ENCODE assay signal across 1 cellular context in the genomic region with DNA sequence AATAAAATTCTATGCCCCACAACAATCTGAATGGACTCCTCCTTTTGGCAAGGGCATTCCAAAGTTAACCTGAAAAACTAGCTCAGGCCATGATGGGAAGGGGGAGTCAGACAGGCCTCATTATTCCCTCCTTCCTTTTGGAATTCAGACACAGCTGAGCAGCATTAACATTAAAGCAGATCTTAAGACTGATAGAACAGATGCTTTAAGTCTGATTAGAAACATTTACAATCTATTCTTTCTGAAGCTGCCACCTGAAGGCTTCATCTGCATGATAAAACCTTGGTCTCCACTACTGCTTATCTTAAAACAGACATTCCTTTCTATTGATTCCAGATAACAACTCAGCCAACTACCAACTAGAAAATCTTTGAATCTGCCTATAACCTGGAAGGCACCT.
A peak's percentile ranks its signal among the peaks of the same experiment; 100 is the strongest.
TF ChIP-seq lines count a peak whose summit lies in the region.

No MANE protein-coding gene starts in this region.

TF ChIP-seq in K562, 482 proteins besides CTCF, POLR2A, EP300 and RAD21 (continued from another document):
- TF ChIP-seq, protein P1, sequence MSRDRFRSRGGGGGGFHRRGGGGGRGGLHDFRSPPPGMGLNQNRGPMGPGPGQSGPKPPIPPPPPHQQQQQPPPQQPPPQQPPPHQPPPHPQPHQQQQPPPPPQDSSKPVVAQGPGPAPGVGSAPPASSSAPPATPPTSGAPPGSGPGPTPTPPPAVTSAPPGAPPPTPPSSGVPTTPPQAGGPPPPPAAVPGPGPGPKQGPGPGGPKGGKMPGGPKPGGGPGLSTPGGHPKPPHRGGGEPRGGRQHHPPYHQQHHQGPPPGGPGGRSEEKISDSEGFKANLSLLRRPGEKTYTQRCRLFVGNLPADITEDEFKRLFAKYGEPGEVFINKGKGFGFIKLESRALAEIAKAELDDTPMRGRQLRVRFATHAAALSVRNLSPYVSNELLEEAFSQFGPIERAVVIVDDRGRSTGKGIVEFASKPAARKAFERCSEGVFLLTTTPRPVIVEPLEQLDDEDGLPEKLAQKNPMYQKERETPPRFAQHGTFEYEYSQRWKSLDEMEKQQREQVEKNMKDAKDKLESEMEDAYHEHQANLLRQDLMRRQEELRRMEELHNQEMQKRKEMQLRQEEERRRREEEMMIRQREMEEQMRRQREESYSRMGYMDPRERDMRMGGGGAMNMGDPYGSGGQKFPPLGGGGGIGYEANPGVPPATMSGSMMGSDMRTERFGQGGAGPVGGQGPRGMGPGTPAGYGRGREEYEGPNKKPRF (IDR thresholded peaks at IDR 0.05; ENCODE audit: low read depth, low read length), result no peak
- TF ChIP-seq MTA1 (IDR thresholded peaks at IDR 0.05; ENCODE audit: borderline replicate concordance), result no peak
- no peak for TF ChIP-seq U2AF2 (optimal IDR thresholded peaks at IDR 0.05; ENCODE audit: low read depth, low read length)
- no peak for TF ChIP-seq ZNF124 (CRISPR knock-in tag; IDR thresholded peaks at IDR 0.05)
- TF ChIP-seq, protein P2, sequence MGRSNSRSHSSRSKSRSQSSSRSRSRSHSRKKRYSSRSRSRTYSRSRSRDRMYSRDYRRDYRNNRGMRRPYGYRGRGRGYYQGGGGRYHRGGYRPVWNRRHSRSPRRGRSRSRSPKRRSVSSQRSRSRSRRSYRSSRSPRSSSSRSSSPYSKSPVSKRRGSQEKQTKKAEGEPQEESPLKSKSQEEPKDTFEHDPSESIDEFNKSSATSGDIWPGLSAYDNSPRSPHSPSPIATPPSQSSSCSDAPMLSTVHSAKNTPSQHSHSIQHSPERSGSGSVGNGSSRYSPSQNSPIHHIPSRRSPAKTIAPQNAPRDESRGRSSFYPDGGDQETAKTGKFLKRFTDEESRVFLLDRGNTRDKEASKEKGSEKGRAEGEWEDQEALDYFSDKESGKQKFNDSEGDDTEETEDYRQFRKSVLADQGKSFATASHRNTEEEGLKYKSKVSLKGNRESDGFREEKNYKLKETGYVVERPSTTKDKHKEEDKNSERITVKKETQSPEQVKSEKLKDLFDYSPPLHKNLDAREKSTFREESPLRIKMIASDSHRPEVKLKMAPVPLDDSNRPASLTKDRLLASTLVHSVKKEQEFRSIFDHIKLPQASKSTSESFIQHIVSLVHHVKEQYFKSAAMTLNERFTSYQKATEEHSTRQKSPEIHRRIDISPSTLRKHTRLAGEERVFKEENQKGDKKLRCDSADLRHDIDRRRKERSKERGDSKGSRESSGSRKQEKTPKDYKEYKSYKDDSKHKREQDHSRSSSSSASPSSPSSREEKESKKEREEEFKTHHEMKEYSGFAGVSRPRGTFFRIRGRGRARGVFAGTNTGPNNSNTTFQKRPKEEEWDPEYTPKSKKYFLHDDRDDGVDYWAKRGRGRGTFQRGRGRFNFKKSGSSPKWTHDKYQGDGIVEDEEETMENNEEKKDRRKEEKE (IDR thresholded peaks at IDR 0.05; ENCODE audit: borderline replicate concordance in 1 of 2, control insufficient read depth in 1 of 2, low read depth in 2 of 2, low read length in 1 of 2), result no peak
- no peak for TF ChIP-seq GTF2B (IDR thresholded peaks at IDR 0.05; ENCODE audit: extremely low read depth, insufficient read length)
- TF ChIP-seq NR2F6 (CRISPR knock-in tag; IDR thresholded peaks at IDR 0.05), result no peak
- no peak for TF ChIP-seq HNRNPLL (IDR thresholded peaks at IDR 0.05; ENCODE audit: low read depth, low read length, poor library complexity, severe bottlenecking)
- TF ChIP-seq, protein P3, sequence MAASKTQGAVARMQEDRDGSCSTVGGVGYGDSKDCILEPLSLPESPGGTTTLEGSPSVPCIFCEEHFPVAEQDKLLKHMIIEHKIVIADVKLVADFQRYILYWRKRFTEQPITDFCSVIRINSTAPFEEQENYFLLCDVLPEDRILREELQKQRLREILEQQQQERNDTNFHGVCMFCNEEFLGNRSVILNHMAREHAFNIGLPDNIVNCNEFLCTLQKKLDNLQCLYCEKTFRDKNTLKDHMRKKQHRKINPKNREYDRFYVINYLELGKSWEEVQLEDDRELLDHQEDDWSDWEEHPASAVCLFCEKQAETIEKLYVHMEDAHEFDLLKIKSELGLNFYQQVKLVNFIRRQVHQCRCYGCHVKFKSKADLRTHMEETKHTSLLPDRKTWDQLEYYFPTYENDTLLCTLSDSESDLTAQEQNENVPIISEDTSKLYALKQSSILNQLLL (CRISPR knock-in tag; IDR thresholded peaks at IDR 0.05; ENCODE audit: borderline replicate concordance), result no peak
- TF ChIP-seq, protein P4, sequence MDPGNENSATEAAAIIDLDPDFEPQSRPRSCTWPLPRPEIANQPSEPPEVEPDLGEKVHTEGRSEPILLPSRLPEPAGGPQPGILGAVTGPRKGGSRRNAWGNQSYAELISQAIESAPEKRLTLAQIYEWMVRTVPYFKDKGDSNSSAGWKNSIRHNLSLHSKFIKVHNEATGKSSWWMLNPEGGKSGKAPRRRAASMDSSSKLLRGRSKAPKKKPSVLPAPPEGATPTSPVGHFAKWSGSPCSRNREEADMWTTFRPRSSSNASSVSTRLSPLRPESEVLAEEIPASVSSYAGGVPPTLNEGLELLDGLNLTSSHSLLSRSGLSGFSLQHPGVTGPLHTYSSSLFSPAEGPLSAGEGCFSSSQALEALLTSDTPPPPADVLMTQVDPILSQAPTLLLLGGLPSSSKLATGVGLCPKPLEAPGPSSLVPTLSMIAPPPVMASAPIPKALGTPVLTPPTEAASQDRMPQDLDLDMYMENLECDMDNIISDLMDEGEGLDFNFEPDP (CRISPR knock-in tag; IDR thresholded peaks at IDR 0.05), result no peak
- TF ChIP-seq, protein P5, sequence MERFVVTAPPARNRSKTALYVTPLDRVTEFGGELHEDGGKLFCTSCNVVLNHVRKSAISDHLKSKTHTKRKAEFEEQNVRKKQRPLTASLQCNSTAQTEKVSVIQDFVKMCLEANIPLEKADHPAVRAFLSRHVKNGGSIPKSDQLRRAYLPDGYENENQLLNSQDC (CRISPR knock-in tag; IDR thresholded peaks at IDR 0.05), result no peak
- TF ChIP-seq TEAD4 (IDR thresholded peaks at IDR 0.05; ENCODE audit: low read length), result peak; percentile 41; the same call in 1 of the 2 replicates
- no peak for TF ChIP-seq TEAD4 (CRISPR knock-in tag; IDR thresholded peaks at IDR 0.05; ENCODE audit: borderline replicate concordance)
- TF ChIP-seq ZNF232 (CRISPR knock-in tag; IDR thresholded peaks at IDR 0.05), result no peak
- no peak for TF ChIP-seq BCL6 (CRISPR knock-in tag; IDR thresholded peaks at IDR 0.05)
- TF ChIP-seq TFE3 (CRISPR knock-in tag; IDR thresholded peaks at IDR 0.05), result no peak
